1 cellular context compared by ENCODE assay signal in genomic region chr4:138911903-138912713, GRCh38.
TF ChIP-seq lines count a peak whose summit lies in the region.

No MANE protein-coding gene starts in this region.

TF ChIP-seq in HepG2, 621 proteins besides CTCF, POLR2A, EP300 and RAD21 (continued from another document):
- TF ChIP-seq ZBED4 (CRISPR knock-in tag; IDR thresholded peaks at IDR 0.05; ENCODE audit: borderline replicate concordance) (no peak), TSC22D2 (CRISPR knock-in tag; IDR thresholded peaks at IDR 0.05; ENCODE audit: borderline replicate concordance) (no peak), CSRNP1 (CRISPR knock-in tag; IDR thresholded peaks at IDR 0.05) (no peak), KDM5A (IDR thresholded peaks at IDR 0.05; ENCODE audit: borderline replicate concordance, low read length) (no peak), SOX13 (IDR thresholded peaks at IDR 0.05) (no peak), SOX13 (CRISPR knock-in tag; conservative IDR thresholded peaks at IDR 0.05 in 1 of 2, IDR thresholded peaks at IDR 0.05 in 1 of 2) (no peak), KLF15 (CRISPR knock-in tag; IDR thresholded peaks at IDR 0.05; ENCODE audit: borderline replicate concordance) (no peak), REL (CRISPR knock-in tag; conservative IDR thresholded peaks at IDR 0.05) (no peak), GABPA (IDR thresholded peaks at IDR 0.05; ENCODE audit: low read depth, low read length) (no peak), GABPA (CRISPR knock-in tag; IDR thresholded peaks at IDR 0.05; ENCODE audit: low read depth) (no peak), TRIM22 (IDR thresholded peaks at IDR 0.05) (no peak), ZNF768 (CRISPR knock-in tag; IDR thresholded peaks at IDR 0.05) (no peak)
